Comparison of ENCODE assay signal across 12 cellular contexts in genomic region chr5:157185129-157185528, GRCh38. TPM values are rescaled to one million over a fixed set of nuclear protein-coding genes. Genes with fewer than 3 reads are reported as not detected.
"Had no signal": no experiment of that assay in that cellular context is flagged by ENCODE, and none has a peak within 500 bp of the region (broad histone marks: within the 10 kb centered on the region; RNA-seq: fewer than 3 reads in every experiment).

No MANE protein-coding gene starts in this region.

RNA-seq across cellular contexts. Expression of gene ITK, which starts 4.5 kb away (rescaled TPM):
- total RNA-seq: cardiac muscle cell, chondrocyte, neural crest cell had no signal

RNA-seq across cellular contexts. Expression of gene GARIN3, which starts 19.1 kb away (rescaled TPM):
- total RNA-seq: body of pancreas; cardiac muscle cell; chondrocyte; fibroblast of lung; heart right ventricle; left cardiac atrium; liver; neural crest cell; occipital lobe; sciatic nerve; T-helper 2 cell treated with Interferon-gamma antibody and Interleukin-4, amounts not matched to agents 100 ng/mL and 5 ng/mL, for 36 hours; uterus had no signal
